Comparison of ENCODE assay signal across 21 cellular contexts in genomic region chr1:156367386-156368156, GRCh38. TPM values are rescaled to one million over a fixed set of nuclear protein-coding genes. Genes with fewer than 3 reads are reported as not detected.
"Had no signal": no experiment of that assay in that cellular context is flagged by ENCODE, and none has a peak within 500 bp of the region (broad histone marks: within the 10 kb centered on the region; RNA-seq: fewer than 3 reads in every experiment).

No MANE protein-coding gene starts in this region.

- H3K4me1 ChIP-seq: gastrocnemius medialis had no signal

- H3K27ac ChIP-seq: epithelial cell of prostate, gastrocnemius medialis, heart left ventricle, left lung, upper lobe of right lung had no signal

- H3K9me3 ChIP-seq: gastrocnemius medialis, heart left ventricle, left lung, upper lobe of right lung had no signal

- DNase-seq: activated CD4-positive, alpha-beta T cell treated with anti-CD3 and anti-CD28 coated beads, Interleukin-2, amount 10 ng/mL, durations not matched to agents 7 days and 5 days; activated CD4-positive, CD25-positive, alpha-beta regulatory T cell; activated CD8-positive, alpha-beta memory T cell treated with anti-CD3 and anti-CD28 coated beads for 24 hours; anterior cingulate cortex; cortex of kidney; effector CD8-positive, alpha-beta T cell; gastrocnemius medialis; heart left ventricle; left lung; mammary epithelial cell; stimulated activated naive CD8-positive, alpha-beta T cell treated with anti-CD3 and anti-CD28 coated beads, Interleukin-15, amount 100 ng/mL, for 72 hours; T-helper 2 cell; upper lobe of right lung had no signal

- ATAC-seq: gastrocnemius medialis; heart left ventricle; left lung; natural killer cell treated with Interleukin-12 subunit alpha and Interleukin-12 subunit beta and Interleukin-15 and Interleukin-18, amount 100 ng/mL, for 72 hours; sciatic nerve; stimulated activated naive CD8-positive, alpha-beta T cell treated with anti-CD3 and anti-CD28 coated beads, Interleukin-15, amount 100 ng/mL, for 72 hours; upper lobe of right lung had no signal

- H3K4me3 ChIP-seq: gastrocnemius medialis, heart left ventricle, left lung, upper lobe of right lung had no signal

- H3K36me3 ChIP-seq: gastrocnemius medialis, heart left ventricle, left lung, upper lobe of right lung had no signal

- FAIRE-seq: islet of Langerhans, TTC549 had no signal

RNA-seq across cellular contexts. Expression of gene RHBG, which starts 1.4 kb away (rescaled TPM):
- total RNA-seq: activated CD4-positive, alpha-beta T cell treated with anti-CD3 and anti-CD28 coated beads, Interleukin-2, amount 10 ng/mL, durations not matched to agents 7 days and 5 days; gastrocnemius medialis; left lung; mammary epithelial cell; natural killer cell treated with Interleukin-12 subunit alpha and Interleukin-12 subunit beta and Interleukin-15 and Interleukin-18, amount 100 ng/mL, for 72 hours; omental fat pad; pulmonary artery endothelial cell; sciatic nerve; temporal lobe; upper lobe of right lung had no signal
- polyA plus RNA-seq: heart left ventricle, mammary epithelial cell had no signal

RNA-seq across cellular contexts. Expression of gene TSACC, which starts 29.2 kb away (rescaled TPM):
- total RNA-seq: gastrocnemius medialis; left lung; mammary epithelial cell; natural killer cell treated with Interleukin-12 subunit alpha and Interleukin-12 subunit beta and Interleukin-15 and Interleukin-18, amount 100 ng/mL, for 72 hours; omental fat pad; pulmonary artery endothelial cell; sciatic nerve; temporal lobe; upper lobe of right lung had no signal
- polyA plus RNA-seq: heart left ventricle had no signal
